8 cellular contexts compared by ENCODE assay signal in genomic region chr9:91162311-91162710, GRCh38.
A peak's percentile ranks its signal among the peaks of the same experiment; 100 is the strongest.
DNase-seq lines count a peak whose midpoint lies in the region; ATAC-seq and TF ChIP-seq lines count a peak whose summit lies in the region.

No MANE protein-coding gene starts in this region.

- no peaks in the 10 kb centered on the region for H4K20me1 ChIP-seq in neural progenitor cell (ENCODE audit: low read depth)

- no peaks in the 10 kb centered on the region for H3K36me3 ChIP-seq in neural progenitor cell

- peaks cover 0 to 1% (median 0%) of the 10 kb centered on the region in 5 experiments for H3K9me3 Mint-ChIP-seq in brain
- no peaks in the 10 kb centered on the region for H3K9me3 Mint-ChIP-seq in neural progenitor cell

- H3K27me3 ChIP-seq in neural progenitor cell: no peaks in the 10 kb centered on the region

- H3K36me3 Mint-ChIP-seq in brain (no peaks in the 10 kb centered on the region), neural progenitor cell (no peaks in the 10 kb centered on the region)

- H3K4me1 ChIP-seq in neural progenitor cell: no peaks in the 10 kb centered on the region

- no peaks in the 10 kb centered on the region for H3K79me2 ChIP-seq in neural progenitor cell (ENCODE audit: low read depth)

- H3K9ac ChIP-seq in neural progenitor cell: no peak overlapping the region

- in situ Hi-C loops in Caki2 (cut with HindIII; ENCODE audit: low pct_unique_long_range_greater_than_20kb, low sequenced_read_pairs) (no loop called here), G401 (cut with HindIII; ENCODE audit: low sequenced_read_pairs) (no loop called here)

- DNase-seq in Caki2 (ENCODE audit: low read depth) (peak; percentile 35), M059J (ENCODE audit: low read depth) (peak; percentile 86), neural progenitor cell (ENCODE audit: low spot score) (no peak), cerebellar nuclear complex (lab: John Stamatoyannopoulos, UW) (no peak), G401 (ENCODE audit: low spot score) (no peak)

- H3K27ac ChIP-seq in neural progenitor cell: no peak overlapping the region

- ATAC-seq in HG03139 (IDR thresholded peaks at IDR 0.05; ENCODE audit: unreplicated experiment) (no peak), GM21367 (IDR thresholded peaks at IDR 0.05; ENCODE audit: unreplicated experiment) (no peak)

- H3K4me2 ChIP-seq in neural progenitor cell: no peak overlapping the region

- no peak for TF ChIP-seq CTCF in brain (conservative IDR thresholded peaks at IDR 0.05)
- no peak for TF ChIP-seq CTCF in neural progenitor cell (IDR thresholded peaks at IDR 0.05)

- no peak overlapping the region for H3K4me3 ChIP-seq in neural progenitor cell

- no peaks in the 10 kb centered on the region for H3K9me3 ChIP-seq in neural progenitor cell (ENCODE audit: low read depth)

- no peak overlapping the region for H2AFZ ChIP-seq in neural progenitor cell (replicated peaks)

- peak overlapping the region in 3 of 5 experiments; percentile 20 to 92 (median 31) for H3K27ac Mint-ChIP-seq in brain
- H3K27ac Mint-ChIP-seq in neural progenitor cell: peak overlapping the region; percentile 35

- no peak overlapping the region for H3K4me3 Mint-ChIP-seq in brain
- peak overlapping the region; percentile 6 for H3K4me3 Mint-ChIP-seq in neural progenitor cell

- peaks cover 37% of the 10 kb centered on the region for H3K4me1 Mint-ChIP-seq in brain
- peaks cover 27% of the 10 kb centered on the region for H3K4me1 Mint-ChIP-seq in neural progenitor cell

- H3F3A ChIP-seq in neural progenitor cell (ENCODE audit: low read depth): no peaks in the 10 kb centered on the region

- no peaks in the 10 kb centered on the region for H3K27me3 Mint-ChIP-seq in brain
- peaks cover 11% of the 10 kb centered on the region for H3K27me3 Mint-ChIP-seq in neural progenitor cell (ENCODE audit: insufficient read depth, low read depth)

Comparison
In these comparisons a context has a peak if more than half of its experiments do, and no peak if none do; other contexts are left out.
1. DNase-seq: peak in Caki2 (single experiment) and M059J (single experiment); none in neural progenitor cell (single experiment), cerebellar nuclear complex (0 of 2) and G401 (single experiment).